Comparison of ENCODE assay signal across 12 cellular contexts in genomic region chr6:2783188-2783957, GRCh38. TPM values are rescaled to one million over a fixed set of nuclear protein-coding genes. Genes with fewer than 3 reads are reported as not detected.
A peak's percentile ranks its signal among the peaks of the same experiment; 100 is the strongest.
DNase-seq lines count a peak whose midpoint lies in the region; ATAC-seq and TF ChIP-seq lines count a peak whose summit lies in the region.
"Had no signal": no experiment of that assay in that cellular context is flagged by ENCODE, and none has a peak within 500 bp of the region (broad histone marks: within the 10 kb centered on the region; RNA-seq: fewer than 3 reads in every experiment).

No MANE protein-coding gene starts in this region.

- peak overlapping the region; percentile 43 for H3K27ac Mint-ChIP-seq in stimulated activated naive CD8-positive, alpha-beta T cell treated with anti-CD3 and anti-CD28 coated beads, Interleukin-15, Interleukin-2, amounts not matched to agents 100 ng/mL and 50 ng/mL, for 24 hours
- H3K27ac Mint-ChIP-seq: activated CD8-positive, alpha-beta memory T cell treated with anti-CD3 and anti-CD28 coated beads, Interleukin-2, amount 10 ng/mL, durations not matched to agents 7 days and 5 days; HFFc6 had no signal

- intact Hi-C loops in colonic mucosa (cut with DNase I) (no loop called here), aorta (cut with DNase I) (no loop called here)

- peaks cover 76% of the 10 kb centered on the region for H3K36me3 Mint-ChIP-seq in stimulated activated naive CD8-positive, alpha-beta T cell treated with anti-CD3 and anti-CD28 coated beads, Interleukin-15, Interleukin-2, amounts not matched to agents 100 ng/mL and 50 ng/mL, for 24 hours (ENCODE audit: low read depth)

- 31 to 48% methylated on average over 18 to 19 of the region's 19 CpGs for WGBS in aorta, 2 donors

- H3K9ac ChIP-seq in colonic mucosa (ENCODE audit: low read depth in 2 of 2, low read length in 2 of 2), result no peak overlapping the region

- peak overlapping the region; percentile 53 for H3K27ac ChIP-seq in colonic mucosa
- no peak overlapping the region for H3K27ac ChIP-seq in aorta (ENCODE audit: low read depth in 1 of 2, low read length in 2 of 2)
- H3K27ac ChIP-seq: skin epidermis had no signal

- no peak for ATAC-seq in stimulated activated naive CD8-positive, alpha-beta T cell treated with anti-CD3 and anti-CD28 coated beads, Interleukin-15, Interleukin-2, amounts not matched to agents 100 U/mL and 50 U/mL, for 24 hours
- no peak for ATAC-seq in aorta (ENCODE audit: low FRiP score)
- ATAC-seq: activated CD8-positive, alpha-beta memory T cell treated with anti-CD3 and anti-CD28 coated beads, Interleukin-2, amount 10 ng/mL, durations not matched to agents 7 days and 5 days had no signal

- in situ Hi-C loops in GM13977 (cut with MboI; ENCODE audit: low pct_unique_long_range_greater_than_20kb, low sequenced_read_pairs, unreplicated experiment), result no loop called here

- H3K36me3 ChIP-seq in colonic mucosa (no peaks in the 10 kb centered on the region), aorta (ENCODE audit: control insufficient read depth in 1 of 2, insufficient read depth in 2 of 2, low read length in 1 of 2) (peaks cover 0 to 9% of the 10 kb centered on the region in 2 donors)

- H3K4me3 ChIP-seq in colonic mucosa (no peak overlapping the region), aorta (ENCODE audit: low read length in 2 of 2) (no peak overlapping the region)
- H3K4me3 ChIP-seq: skin epidermis had no signal

- no peaks in the 10 kb centered on the region for H3K4me1 ChIP-seq in colonic mucosa
- H3K4me1 ChIP-seq in aorta (ENCODE audit: control insufficient read depth in 1 of 2, insufficient read depth in 2 of 2, low read length in 2 of 2), result no peaks in the 10 kb centered on the region

- no peak overlapping the region for H3K4me3 Mint-ChIP-seq in stimulated activated naive CD8-positive, alpha-beta T cell treated with anti-CD3 and anti-CD28 coated beads, Interleukin-15, Interleukin-2, amounts not matched to agents 100 ng/mL and 50 ng/mL, for 24 hours
- H3K4me3 Mint-ChIP-seq: activated CD8-positive, alpha-beta memory T cell treated with anti-CD3 and anti-CD28 coated beads, Interleukin-2, amount 10 ng/mL, durations not matched to agents 7 days and 5 days; HFFc6 had no signal

- peaks cover 5% of the 10 kb centered on the region for H3K4me1 Mint-ChIP-seq in stimulated activated naive CD8-positive, alpha-beta T cell treated with anti-CD3 and anti-CD28 coated beads, Interleukin-15, Interleukin-2, amounts not matched to agents 100 ng/mL and 50 ng/mL, for 24 hours (ENCODE audit: low read depth)

- no peaks in the 10 kb centered on the region for H3K9me3 Mint-ChIP-seq in stimulated activated naive CD8-positive, alpha-beta T cell treated with anti-CD3 and anti-CD28 coated beads, Interleukin-15, Interleukin-2, amounts not matched to agents 100 ng/mL and 50 ng/mL, for 24 hours
- H3K9me3 Mint-ChIP-seq: HFFc6 had no signal

- no peak for DNase-seq in stimulated activated naive CD8-positive, alpha-beta T cell treated with anti-CD3 and anti-CD28 coated beads, Interleukin-15, Interleukin-2, amounts not matched to agents 100 U/mL and 50 U/mL, for 24 hours
- DNase-seq in colonic mucosa (peak; percentile 53), lung microvascular endothelial cell (ENCODE audit: low read depth in 2 of 2) (peak; percentile 61 to 64), aorta (no peak), GM13977 (ENCODE audit: low spot score) (no peak), germinal center (ENCODE audit: low spot score) (no peak), NCI-H1105 (lab: John Stamatoyannopoulos, UW) (no peak)
- DNase-seq: activated CD8-positive, alpha-beta memory T cell treated with anti-CD3 and anti-CD28 coated beads, Interleukin-2, amount 10 ng/mL, durations not matched to agents 7 days and 5 days; HFFc6; NK-92 treated with Interleukin-12 subunit alpha and Interleukin-12 subunit beta, amount 100 ng/mL, for 24 hours had no signal

- TF ChIP-seq CTCF in colonic mucosa (IDR thresholded peaks at IDR 0.05) (peak; percentile 23), GM13977 (IDR thresholded peaks at IDR 0.05; ENCODE audit: extremely low read depth, insufficient read depth, missing control alignments) (no peak)

- H3K27me3 Mint-ChIP-seq in stimulated activated naive CD8-positive, alpha-beta T cell treated with anti-CD3 and anti-CD28 coated beads, Interleukin-15, Interleukin-2, amounts not matched to agents 100 ng/mL and 50 ng/mL, for 24 hours, result no peaks in the 10 kb centered on the region
- H3K27me3 Mint-ChIP-seq: activated CD8-positive, alpha-beta memory T cell treated with anti-CD3 and anti-CD28 coated beads, Interleukin-2, amount 10 ng/mL, durations not matched to agents 7 days and 5 days had no signal

- no peaks in the 10 kb centered on the region for H3K27me3 ChIP-seq in colonic mucosa
- H3K27me3 ChIP-seq in aorta (ENCODE audit: control insufficient read depth in 1 of 2, insufficient read depth in 2 of 2, low read length in 1 of 2), result no peaks in the 10 kb centered on the region

- H3K9me3 ChIP-seq in colonic mucosa (no peaks in the 10 kb centered on the region), aorta (ENCODE audit: control insufficient read depth, low read length) (no peaks in the 10 kb centered on the region)

RNA-seq across cellular contexts. Expression of gene WRNIP1, which starts 18.2 kb away (rescaled TPM):
- 10 to 100 TPM; 49.9 to 53.7 TPM for total RNA-seq in colonic mucosa
- 31.2 and 42.7 TPM in 2 replicates for total RNA-seq in lung microvascular endothelial cell
- total RNA-seq in aorta, result 10 to 100 TPM; 36.8 to 39.7 TPM
- 10 to 100 TPM; 23.2 to 40.3 TPM for polyA plus RNA-seq in aorta

RNA-seq across cellular contexts. Expression of gene MYLK4, which starts 32.7 kb away (rescaled TPM):
- total RNA-seq in colonic mucosa (under 1 TPM; 0.20 to 0.35 TPM), lung microvascular endothelial cell (0.40 and 0.44 TPM in 2 replicates), aorta (1 to 10 TPM; 1.4 to 1.7 TPM)
- polyA plus RNA-seq in aorta, result 1 to 10 TPM in 1 of 2 donors, under 1 TPM in 1; 0.38 to 2.5 TPM

RNA-seq across cellular contexts. Expression of gene SERPINB1, which starts 58.3 kb away (rescaled TPM):
- total RNA-seq in colonic mucosa (100 to 1,000 TPM; 135 to 173 TPM), lung microvascular endothelial cell (3.8 and 21.8 TPM in 2 replicates), aorta (10 to 100 TPM; 42.8 to 46.6 TPM)
- 10 to 100 TPM; 30.2 to 59.5 TPM for polyA plus RNA-seq in aorta

Comparison
In these comparisons a context has a peak if more than half of its experiments do, and no peak if none do; other contexts are left out.
1. DNase-seq: peak in colonic mucosa (single experiment) and lung microvascular endothelial cell (2 of 2); none in stimulated activated naive CD8-positive, alpha-beta T cell treated with anti-CD3 and anti-CD28 coated beads, Interleukin-15, Interleukin-2, amounts not matched to agents 100 U/mL and 50 U/mL, for 24 hours (single experiment), aorta (0 of 2), GM13977 (single experiment), germinal center (single experiment) and NCI-H1105 (single experiment).